Comparison of ENCODE assay signal across 19 cellular contexts in the genomic region with DNA sequence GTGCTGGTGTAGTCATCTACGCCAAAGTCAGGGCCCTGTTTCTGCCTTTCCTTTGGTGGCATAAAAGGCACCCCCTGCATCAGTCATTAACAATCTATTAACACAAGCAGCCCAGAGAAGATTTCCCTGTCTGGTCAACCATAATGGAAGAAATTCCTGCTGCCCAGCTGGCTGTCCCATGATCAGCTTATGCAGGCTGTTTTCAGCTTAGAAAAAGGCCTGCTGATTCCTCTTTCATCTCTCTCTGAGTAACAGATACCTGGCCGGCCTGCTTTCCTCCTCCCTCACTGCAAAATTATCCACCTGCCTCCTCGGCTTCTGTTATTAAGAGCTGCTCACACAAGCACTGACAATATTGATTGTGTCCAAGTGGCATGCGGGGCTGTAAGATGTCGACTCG.
DNase-seq lines count a peak whose midpoint lies in the region; ATAC-seq, FAIRE-seq and TF ChIP-seq lines count a peak whose summit lies in the region.
"Had no signal": no experiment of that assay in that cellular context is flagged by ENCODE, and none has a peak within 500 bp of the region (broad histone marks: within the 10 kb centered on the region; RNA-seq: fewer than 3 reads in every experiment).

No MANE protein-coding gene starts in this region.

- DNase-seq in GM23338 (ENCODE audit: low spot score) (no peak), left kidney (ENCODE audit: low read depth, low spot score) (peak; percentile 76), retina (peak; percentile 81), urothelium cell line (ENCODE audit: low spot score) (no peak), NCI-H526 treated with DMSO at 0.1 percent for 48 hours (lab: John Stamatoyannopoulos, UW) (no peak), ureter (ENCODE audit: low spot score) (no peak)
- DNase-seq: ACHN; C1 segment of cervical spinal cord; Calu3; CD4-positive, alpha-beta T cell; DMS 273 treated with DMSO at 0.1 percent for 48 hours; IMR-90 had no signal

- no peak overlapping the region for H3K27ac ChIP-seq in GM23338 (ENCODE audit: low read depth)
- peak overlapping the region; percentile 4 for H3K27ac ChIP-seq in ectodermal cell (ENCODE audit: insufficient read depth, low read depth, low read length, poor library complexity, severe bottlenecking)

- H3K4me1 ChIP-seq in GM23338 (ENCODE audit: insufficient read depth): no peaks in the 10 kb centered on the region
- H3K4me1 ChIP-seq in ectodermal cell (ENCODE audit: control insufficient read depth, insufficient read depth, low read length): peaks cover 5% of the 10 kb centered on the region

- WGBS in ectodermal cell, 2 experiments: 79% methylated on average over 6 of the region's 6 CpGs

- H3K27me3 Mint-ChIP-seq in GM23338 (ENCODE audit: insufficient read depth, low read depth, poor library complexity): peaks cover 6% of the 10 kb centered on the region

- no peak overlapping the region for H3K4me3 Mint-ChIP-seq in GM23338
- H3K4me3 Mint-ChIP-seq: B cell; CD4-positive, alpha-beta T cell had no signal

- no peaks in the 10 kb centered on the region for H3K27me3 ChIP-seq in GM23338 (ENCODE audit: insufficient read depth)
- no peaks in the 10 kb centered on the region for H3K27me3 ChIP-seq in ectodermal cell (ENCODE audit: control insufficient read depth, insufficient read depth, low read length, poor library complexity, severe bottlenecking)

- no peaks in the 10 kb centered on the region for H3K36me3 ChIP-seq in GM23338 (ENCODE audit: insufficient read depth)
- H3K36me3 ChIP-seq in ectodermal cell (ENCODE audit: control insufficient read depth, insufficient read depth, low read length): no peaks in the 10 kb centered on the region

- peaks cover 3% of the 10 kb centered on the region; the same call in 1 of the 3 replicates for H3K4me1 Mint-ChIP-seq in GM23338
- H3K4me1 Mint-ChIP-seq: B cell had no signal

- no peaks in the 10 kb centered on the region for H4K20me1 ChIP-seq in GM23338 (replicated peaks; ENCODE audit: insufficient read depth)

- H3K9me2 ChIP-seq in GM23338 (ENCODE audit: insufficient read depth): peaks cover 5% of the 10 kb centered on the region

- H3K9me3 Mint-ChIP-seq in GM23338: no peaks in the 10 kb centered on the region
- H3K9me3 Mint-ChIP-seq: CD4-positive, alpha-beta T cell had no signal

- TF ChIP-seq CTCF in GM23338 (conservative IDR thresholded peaks at IDR 0.05; ENCODE audit: low read depth in 2 of 2): no peak

- H3K4me2 ChIP-seq in GM23338: no peak overlapping the region

- no peak overlapping the region for H3K4me3 ChIP-seq in GM23338
- no peak overlapping the region for H3K4me3 ChIP-seq in ectodermal cell (ENCODE audit: insufficient read depth, low read depth, low read length)
- H3K4me3 ChIP-seq: GM12878 had no signal

- no peaks in the 10 kb centered on the region for H3K36me3 Mint-ChIP-seq in GM23338 (ENCODE audit: low read depth)

- peak overlapping the region; percentile 76; the same call in 1 of the 2 replicates for H2AFZ ChIP-seq in GM23338

- no peaks in the 10 kb centered on the region for H3K9me3 ChIP-seq in ectodermal cell (ENCODE audit: control insufficient read depth, low read length)

- FAIRE-seq in urothelium cell line (lab: Jason Lieb, UNC): no peak
- FAIRE-seq: GM12878, GM18507, H1 had no signal

- ATAC-seq in GM23338 (no peak), HG03439 (IDR thresholded peaks at IDR 0.05; ENCODE audit: unreplicated experiment) (no peak)
- ATAC-seq: GM12878, HCT116 had no signal

- H3K27ac Mint-ChIP-seq in GM23338: no peak overlapping the region
- H3K27ac Mint-ChIP-seq: B cell; CD4-positive, alpha-beta T cell had no signal

- no peaks in the 10 kb centered on the region for H3K79me2 ChIP-seq in GM23338 (replicated peaks; ENCODE audit: insufficient read depth)

- no peaks in the 10 kb centered on the region for H3F3A ChIP-seq in GM23338 (replicated peaks; ENCODE audit: low read depth)

TF ChIP-seq in GM23338, 12 proteins besides CTCF, POLR2A, EP300 and RAD21 (continues in another document):
- TF ChIP-seq ZNF114 (CRISPR knock-in tag; IDR thresholded peaks at IDR 0.05) (no peak), ZNF331 (CRISPR knock-in tag; IDR thresholded peaks at IDR 0.05; ENCODE audit: low read depth) (no peak), ZNF462 (CRISPR knock-in tag; IDR thresholded peaks at IDR 0.05) (no peak), JUNB (IDR thresholded peaks at IDR 0.05; ENCODE audit: unreplicated experiment) (no peak), CREB1 (CRISPR knock-in tag; IDR thresholded peaks at IDR 0.05; ENCODE audit: low read depth) (no peak), POLR2AphosphoS5 (IDR thresholded peaks at IDR 0.05; ENCODE audit: low read depth) (no peak), EZH2 (IDR thresholded peaks at IDR 0.05; ENCODE audit: low read depth, unreplicated experiment) (no peak)

Comparison
In these comparisons a context has a peak if more than half of its experiments do, and no peak if none do; other contexts are left out.
1. DNase-seq: peak in left kidney (single experiment) and retina (single experiment); none in GM23338 (single experiment), urothelium cell line (single experiment), NCI-H526 treated with DMSO at 0.1 percent for 48 hours (single experiment) and ureter (single experiment).